Comparison of ENCODE assay signal across 25 cellular contexts in genomic region chr10:33887188-33887587, GRCh38.
"Had no signal": no experiment of that assay in that cellular context is flagged by ENCODE, and none has a peak within 500 bp of the region (broad histone marks: within the 10 kb centered on the region; RNA-seq: fewer than 3 reads in every experiment).

No MANE protein-coding gene starts in this region.

- H3K9me3 ChIP-seq: neutrophil, ovary, suprapubic skin, thoracic aorta, tibial artery, upper lobe of right lung had no signal

- H3K4me1 ChIP-seq: neural progenitor cell, spleen, suprapubic skin, tibial artery, upper lobe of right lung had no signal

- H3K27ac ChIP-seq: neural progenitor cell, neutrophil, ovary, skin epidermis, spleen, suprapubic skin, thoracic aorta, tibial artery, upper lobe of right lung had no signal

- H3K36me3 ChIP-seq: neural progenitor cell, neutrophil, ovary, spleen, suprapubic skin, thoracic aorta, tibial artery, upper lobe of right lung had no signal

- ATAC-seq: natural killer cell; sciatic nerve; stimulated activated effector memory CD8-positive, alpha-beta T cell treated with anti-CD3 and anti-CD28 coated beads, Interleukin-12 subunit alpha, Interleukin-12 subunit beta, amount 100 ng/mL, for 72 hours; upper lobe of right lung had no signal

- H3K4me3 ChIP-seq: lung, neural progenitor cell, ovary, skin epidermis, spleen, suprapubic skin, thoracic aorta, tibial artery, upper lobe of right lung had no signal

- H3K27me3 ChIP-seq: neural progenitor cell, neutrophil, ovary, spleen, suprapubic skin, tibial artery, upper lobe of right lung had no signal

- DNase-seq: hippocampal formation; kidney glomerular epithelial cell; mesendoderm; naive B cell; natural killer cell; nephron progenitor cell; occipital lobe; ovary; right cardiac atrium; spleen; stimulated activated CD4-positive, alpha-beta T cell treated with anti-CD3 and anti-CD28 coated beads, Interleukin-4, amount 100 ng/mL, for 24 hours; stimulated activated naive CD4-positive, alpha-beta T cell; tibial artery; trophoblast cell; upper lobe of right lung had no signal

- FAIRE-seq: keratinocyte, urothelium cell line had no signal
